In genomic region chr20:15949391-15949790, GRCh38 we compare ENCODE assay signal across 24 cellular contexts.
"Had no signal": no experiment of that assay in that cellular context is flagged by ENCODE, and none has a peak within 500 bp of the region (broad histone marks: within the 10 kb centered on the region; RNA-seq: fewer than 3 reads in every experiment).

No MANE protein-coding gene starts in this region.

- H3K27me3 ChIP-seq: SJCRH30 had no signal

- H3K27me3 Mint-ChIP-seq: activated CD4-positive, alpha-beta T cell treated with anti-CD3 and anti-CD28 coated beads, Interleukin-2, amount 10 ng/mL, durations not matched to agents 24 days and 14 days; activated naive CD4-positive, alpha-beta T cell treated with anti-CD3 and anti-CD28 coated beads, Interleukin-2, amount 10 ng/mL, durations not matched to agents 7 days and 5 days; activated T-cell treated with anti-CD3 and anti-CD28 coated beads, Interleukin-2, amount 50 U/mL, for 24 hours had no signal

- H3K4me3 Mint-ChIP-seq: activated CD4-positive, alpha-beta T cell treated with anti-CD3 and anti-CD28 coated beads, Interleukin-2, amount 10 ng/mL, durations not matched to agents 24 days and 14 days; activated CD8-positive, alpha-beta T cell treated with anti-CD3 and anti-CD28 coated beads, Interleukin-2, amount 10 ng/mL, durations not matched to agents 7 days and 5 days; activated naive CD4-positive, alpha-beta T cell treated with anti-CD3 and anti-CD28 coated beads, Interleukin-2, amount 10 ng/mL, durations not matched to agents 7 days and 5 days; activated naive CD8-positive, alpha-beta T cell; activated naive CD8-positive, alpha-beta T cell treated with anti-CD3 and anti-CD28 coated beads, Interleukin-2, amount 50 U/mL, for 24 hours; activated T-cell treated with anti-CD3 and anti-CD28 coated beads, Interleukin-2, amount 50 U/mL, for 24 hours; brain had no signal

- H3K4me3 ChIP-seq: SJCRH30, SK-N-MC had no signal

- H3K9me3 Mint-ChIP-seq: activated CD4-positive, alpha-beta T cell treated with anti-CD3 and anti-CD28 coated beads, Interleukin-2, amount 10 ng/mL, durations not matched to agents 24 days and 14 days; activated T-cell treated with anti-CD3 and anti-CD28 coated beads, Interleukin-2, amount 50 U/mL, for 24 hours had no signal

- H3K36me3 Mint-ChIP-seq: activated naive CD4-positive, alpha-beta T cell treated with anti-CD3 and anti-CD28 coated beads, Interleukin-2, amount 10 ng/mL, durations not matched to agents 7 days and 5 days; activated naive CD8-positive, alpha-beta T cell; brain had no signal

- ATAC-seq: activated CD8-positive, alpha-beta T cell treated with anti-CD3 and anti-CD28 coated beads, Interleukin-2, amount 10 ng/mL, durations not matched to agents 7 days and 5 days; activated naive CD8-positive, alpha-beta T cell treated with anti-CD3 and anti-CD28 coated beads, Interleukin-2, amount 50 U/mL, for 24 hours; Panc1 had no signal

- H3K4me1 Mint-ChIP-seq: activated CD4-positive, alpha-beta T cell treated with anti-CD3 and anti-CD28 coated beads, Interleukin-2, amount 10 ng/mL, durations not matched to agents 24 days and 14 days; activated naive CD4-positive, alpha-beta T cell treated with anti-CD3 and anti-CD28 coated beads, Interleukin-2, amount 10 ng/mL, durations not matched to agents 7 days and 5 days; activated naive CD8-positive, alpha-beta T cell treated with anti-CD3 and anti-CD28 coated beads, Interleukin-2, amount 50 U/mL, for 24 hours had no signal

- DNase-seq: activated CD4-positive, alpha-beta T cell treated with anti-CD3 and anti-CD28 coated beads, Interleukin-2, amount 10 ng/mL, durations not matched to agents 24 days and 14 days; activated CD4-positive, alpha-beta T cell treated with anti-CD3 and anti-CD28 coated beads, Interleukin-2, amount 50 U/mL, for 4 hours; activated CD8-positive, alpha-beta T cell treated with anti-CD3 and anti-CD28 coated beads, Interleukin-2, amount 10 ng/mL, durations not matched to agents 7 days and 5 days; activated naive CD4-positive, alpha-beta T cell treated with anti-CD3 and anti-CD28 coated beads, Interleukin-2, amount 10 ng/mL, durations not matched to agents 7 days and 5 days; activated naive CD8-positive, alpha-beta T cell treated with anti-CD3 and anti-CD28 coated beads, Interleukin-2, amount 50 U/mL, for 24 hours; activated T-cell treated with anti-CD3 and anti-CD28 coated beads, Interleukin-2, amount 50 U/mL, for 24 hours; anterior cingulate cortex; caudate nucleus; cerebellar nuclear complex; NCI-H1105; NCI-H1417 treated with DMSO at 0.1 percent for 48 hours; NCI-H187 treated with DMSO at 0.1 percent for 48 hours; NCI-H2081 treated with DMSO at 0.1 percent for 48 hours; NCI-H226; NCI-H446 treated with DMSO at 0.1 percent for 48 hours; NCI-H524; SHP77; SJCRH30; T1000; WERI-Rb-1 had no signal

- H3K36me3 ChIP-seq: SJCRH30, WERI-Rb-1 had no signal

- H3K27ac Mint-ChIP-seq: activated CD4-positive, alpha-beta T cell treated with anti-CD3 and anti-CD28 coated beads, Interleukin-2, amount 10 ng/mL, durations not matched to agents 24 days and 14 days; activated CD8-positive, alpha-beta T cell treated with anti-CD3 and anti-CD28 coated beads, Interleukin-2, amount 10 ng/mL, durations not matched to agents 7 days and 5 days; activated naive CD4-positive, alpha-beta T cell treated with anti-CD3 and anti-CD28 coated beads, Interleukin-2, amount 10 ng/mL, durations not matched to agents 7 days and 5 days; activated naive CD8-positive, alpha-beta T cell; activated naive CD8-positive, alpha-beta T cell treated with anti-CD3 and anti-CD28 coated beads, Interleukin-2, amount 50 U/mL, for 24 hours; activated T-cell treated with anti-CD3 and anti-CD28 coated beads, Interleukin-2, amount 50 U/mL, for 24 hours; brain had no signal

- H3K27ac ChIP-seq: SJCRH30, SK-N-MC, WERI-Rb-1 had no signal

- H3K9me3 ChIP-seq: SJCRH30 had no signal

- H3K4me1 ChIP-seq: SJCRH30 had no signal
